27 cellular contexts compared by ENCODE assay signal in the genomic region with DNA sequence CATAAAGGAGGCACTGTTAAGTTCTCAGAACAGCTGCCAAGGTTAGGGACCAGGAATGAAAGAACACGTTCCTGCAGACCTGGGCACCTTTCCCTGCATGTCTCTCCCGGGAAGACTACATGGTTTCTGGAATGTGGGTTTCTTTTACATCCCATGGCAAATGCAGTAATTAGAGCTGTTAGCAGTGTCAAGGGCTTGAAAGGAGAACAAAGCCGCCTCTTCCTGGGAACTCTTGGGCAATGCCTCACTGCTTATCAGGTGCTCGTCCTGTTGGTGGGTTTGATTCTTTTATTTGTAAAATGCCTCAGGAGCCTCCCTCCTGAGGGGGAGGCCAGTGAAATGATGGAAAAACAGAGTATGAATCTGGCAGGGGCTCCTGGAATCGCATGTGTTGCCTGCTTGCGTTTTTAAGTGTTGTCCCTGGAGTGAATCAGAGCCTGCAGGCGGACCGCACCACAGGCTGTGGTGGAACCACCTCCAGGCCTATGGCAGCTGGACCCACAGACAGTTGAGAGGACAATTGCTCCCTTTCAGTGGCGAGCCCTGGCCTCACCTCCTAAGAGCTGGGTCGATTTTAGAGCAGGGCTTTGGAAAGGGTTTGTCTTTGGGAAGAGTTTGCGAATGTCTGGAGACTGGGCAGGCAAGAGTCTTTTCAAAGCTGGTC. TPM values are rescaled to one million over a fixed set of nuclear protein-coding genes. Genes with fewer than 3 reads are reported as not detected.
DNase-seq lines count a peak whose midpoint lies in the region; TF ChIP-seq lines count a peak whose summit lies in the region.
"Had no signal": no experiment of that assay in that cellular context is flagged by ENCODE, and none has a peak within 500 bp of the region (broad histone marks: within the 10 kb centered on the region; RNA-seq: fewer than 3 reads in every experiment).

No MANE protein-coding gene starts in this region.

- no peaks in the 10 kb centered on the region for H3K36me3 Mint-ChIP-seq in activated CD4-positive, alpha-beta memory T cell treated with anti-CD3 and anti-CD28 coated beads, Interleukin-2, amount 10 ng/mL, durations not matched to agents 7 days and 5 days (ENCODE audit: low read depth)

- H4K91ac ChIP-seq in trophoblast cell (ENCODE audit: low read depth, low read length) = no peak overlapping the region

- peak overlapping the region; percentile 53 for H3K14ac ChIP-seq in trophoblast cell (ENCODE audit: low read length)

- no CpG with 5 or more reads among the region's 11 CpGs for WGBS in trophoblast cell (ENCODE audit: extremely low coverage, insufficient coverage, insufficient read length)

- no peak overlapping the region for H3K4ac ChIP-seq in trophoblast cell (ENCODE audit: low read depth, low read length)

- H4K8ac ChIP-seq in trophoblast cell (ENCODE audit: low read depth, low read length) = no peak overlapping the region

- no peak overlapping the region for H3K9ac ChIP-seq in trophoblast cell (ENCODE audit: low read length)

- peak overlapping the region; percentile 41 for H2BK120ac ChIP-seq in trophoblast cell (ENCODE audit: insufficient read depth, low read length, poor library complexity)

- H3K4me3 ChIP-seq in fibroblast of the aortic adventitia (ENCODE audit: low read depth, low read length) (no peak overlapping the region), trophoblast cell (ENCODE audit: low read depth, low read length) (no peak overlapping the region)
- H3K4me3 ChIP-seq: adrenal gland, Peyer's patch had no signal

- CTCF ChIA-PET in activated CD4-positive, alpha-beta memory T cell treated with anti-CD3 and anti-CD28 coated beads, Interleukin-2, amount 10 ng/mL, durations not matched to agents 7 days and 5 days (lab: Charles Lee) = no interaction called here

- H3K27me3 Mint-ChIP-seq in activated CD4-positive, alpha-beta memory T cell treated with anti-CD3 and anti-CD28 coated beads, Interleukin-2, amount 10 ng/mL, durations not matched to agents 7 days and 5 days = peaks cover 46% of the 10 kb centered on the region

- no peak overlapping the region for H3K23ac ChIP-seq in trophoblast cell (ENCODE audit: low read length)

- H2AK5ac ChIP-seq in trophoblast cell (ENCODE audit: low read length) = no peak overlapping the region

- no peak overlapping the region for H3K18ac ChIP-seq in trophoblast cell (ENCODE audit: low read length)

- H2AFZ ChIP-seq in trophoblast cell (ENCODE audit: insufficient read depth, low read length, poor library complexity) = no peak overlapping the region

- peaks cover 4% of the 10 kb centered on the region for H3K9me3 ChIP-seq in trophoblast cell (ENCODE audit: insufficient read depth, low read depth, low read length)
- H3K9me3 ChIP-seq: adrenal gland, BE2C, Peyer's patch had no signal

- no peak overlapping the region for H3K4me2 ChIP-seq in trophoblast cell (ENCODE audit: low read length)

- H3K4me1 Mint-ChIP-seq in activated CD4-positive, alpha-beta memory T cell treated with anti-CD3 and anti-CD28 coated beads, Interleukin-2, amount 10 ng/mL, durations not matched to agents 7 days and 5 days = peaks cover 5% of the 10 kb centered on the region

- DNase-seq in NCI-H2171 treated with DMSO at 0.1 percent for 48 hours (lab: John Stamatoyannopoulos, UW) = peak; percentile 33
- no peak for DNase-seq in NCI-H2171 (lab: John Stamatoyannopoulos, UW)
- peak; percentile 72 for DNase-seq in RPMI7951 (ENCODE audit: low read depth)
- DNase-seq in fibroblast of the aortic adventitia (ENCODE audit: low read depth) = peak; percentile 22
- DNase-seq in trophoblast cell = no peak
- no peak for DNase-seq in C1 segment of cervical spinal cord (lab: John Stamatoyannopoulos, UW)
- no peak for DNase-seq in activated CD4-positive, alpha-beta memory T cell treated with anti-CD3 and anti-CD28 coated beads, Interleukin-2, amount 10 ng/mL, durations not matched to agents 7 days and 5 days
- DNase-seq in NCI-H1417 (lab: John Stamatoyannopoulos, UW) = no peak
- DNase-seq: activated CD4-positive, alpha-beta T cell treated with anti-CD3 and anti-CD28 coated beads for 36 hours; activated naive CD4-positive, alpha-beta T cell treated with Interleukin-2 at 50 U/mL for 16 hours; activated T-cell treated with anti-CD3 and anti-CD28 coated beads, Interleukin-2, amount 50 U/mL, for 72 hours; BE2C; DND-41; H9; Kasumi-1; NCI-H1048; NCI-H187 treated with DMSO at 0.1 percent for 48 hours; NCI-H446 treated with DMSO at 0.1 percent for 48 hours; nucleus accumbens; small intestine; substantia nigra; T-helper 17 cell had no signal

- peaks cover 3% of the 10 kb centered on the region for H3K79me1 ChIP-seq in trophoblast cell (ENCODE audit: low read length)

- H3K36me3 ChIP-seq in trophoblast cell (ENCODE audit: control insufficient read depth in 1 of 2, insufficient read depth in 2 of 2, low read length in 2 of 2) = no peaks in the 10 kb centered on the region
- H3K36me3 ChIP-seq: adrenal gland, BE2C, Peyer's patch had no signal

- no peaks in the 10 kb centered on the region for H3K79me2 ChIP-seq in trophoblast cell (ENCODE audit: control insufficient read depth, insufficient read depth, low read length, poor library complexity)

- no peaks in the 10 kb centered on the region for H3K9me3 Mint-ChIP-seq in activated CD4-positive, alpha-beta memory T cell treated with anti-CD3 and anti-CD28 coated beads, Interleukin-2, amount 10 ng/mL, durations not matched to agents 7 days and 5 days
- H3K9me3 Mint-ChIP-seq: activated T-cell treated with anti-CD3 and anti-CD28 coated beads, Interleukin-2, amount 50 U/mL, for 72 hours; dendritic cell treated with granulocyte-macrophage colony-stimulating factor and Interleukin-4, amounts not matched to agents 40 ng/mL and 50 ng/mL, for 4 days; H9 had no signal

- no peaks in the 10 kb centered on the region for H3K27me3 ChIP-seq in trophoblast cell (ENCODE audit: insufficient read depth, low read length)
- H3K27me3 ChIP-seq: adrenal gland, BE2C, Peyer's patch had no signal

- H3K4me3 Mint-ChIP-seq in activated CD4-positive, alpha-beta memory T cell treated with anti-CD3 and anti-CD28 coated beads, Interleukin-2, amount 10 ng/mL, durations not matched to agents 7 days and 5 days = no peak overlapping the region
- H3K4me3 Mint-ChIP-seq: activated CD4-positive, alpha-beta T cell treated with anti-CD3 and anti-CD28 coated beads for 36 hours; activated T-cell treated with anti-CD3 and anti-CD28 coated beads, Interleukin-2, amount 50 U/mL, for 72 hours; dendritic cell treated with granulocyte-macrophage colony-stimulating factor and Interleukin-4, amounts not matched to agents 40 ng/mL and 50 ng/mL, for 4 days; H9; T-helper 17 cell had no signal

- no peak overlapping the region for H4K12ac ChIP-seq in trophoblast cell (ENCODE audit: low read depth, low read length)

- no peak for TF ChIP-seq CTCF in fibroblast of the aortic adventitia (IDR thresholded peaks at IDR 0.05; ENCODE audit: insufficient read depth, low read length)

- POLR2A ChIA-PET in activated CD4-positive, alpha-beta memory T cell treated with anti-CD3 and anti-CD28 coated beads, Interleukin-2, amount 10 ng/mL, durations not matched to agents 7 days and 5 days (lab: Charles Lee) = no interaction called here

- H2BK12ac ChIP-seq in trophoblast cell (ENCODE audit: low read length) = no peak overlapping the region

- H2BK5ac ChIP-seq in trophoblast cell (ENCODE audit: low read depth, low read length, poor library complexity) = no peak overlapping the region

- H3K4me1 ChIP-seq in trophoblast cell (ENCODE audit: control insufficient read depth in 1 of 2, insufficient read depth in 2 of 2, low read length in 2 of 2) = no peaks in the 10 kb centered on the region
- H3K4me1 ChIP-seq: BE2C, Peyer's patch had no signal

- no peak overlapping the region for H3K27ac Mint-ChIP-seq in activated CD4-positive, alpha-beta memory T cell treated with anti-CD3 and anti-CD28 coated beads, Interleukin-2, amount 10 ng/mL, durations not matched to agents 7 days and 5 days
- H3K27ac Mint-ChIP-seq: activated CD4-positive, alpha-beta T cell treated with anti-CD3 and anti-CD28 coated beads for 36 hours; activated T-cell treated with anti-CD3 and anti-CD28 coated beads, Interleukin-2, amount 50 U/mL, for 72 hours; dendritic cell treated with granulocyte-macrophage colony-stimulating factor and Interleukin-4, amounts not matched to agents 40 ng/mL and 50 ng/mL, for 4 days; H9; T-helper 17 cell had no signal

- H3K27ac ChIP-seq in trophoblast cell (ENCODE audit: low read depth, low read length) = no peak overlapping the region
- H3K27ac ChIP-seq: adrenal gland, Peyer's patch had no signal

RNA-seq across cellular contexts. Expression of a gene that starts 0.8 kb away (rescaled TPM):
- total RNA-seq in RPMI7951 (2014; rRNA removed; shearing (Covaris generic)) = not detected in 2 replicates
- not detected in 2 replicates for total RNA-seq in fibroblast of the aortic adventitia (ENCODE audit: low replicate concordance)
- not detected in 2 replicates for polyA plus RNA-seq in trophoblast cell (2013)
- total RNA-seq in activated CD4-positive, alpha-beta memory T cell treated with anti-CD3 and anti-CD28 coated beads, Interleukin-2, amount 10 ng/mL, durations not matched to agents 7 days and 5 days = not detected
- total RNA-seq: A172; activated CD4-positive, alpha-beta T cell treated with anti-CD3 and anti-CD28 coated beads for 36 hours; activated T-cell treated with anti-CD3 and anti-CD28 coated beads, Interleukin-2, amount 50 U/mL, for 72 hours; H9; Peyer's patch; T-helper 17 cell; ureter had no signal
- polyA plus RNA-seq: small intestine had no signal

RNA-seq across cellular contexts. Expression of a gene that starts 10.4 kb away (rescaled TPM):
- 6.1 and 6.2 TPM in 2 replicates for total RNA-seq in RPMI7951 (2014; rRNA removed; shearing (Covaris generic))
- total RNA-seq in fibroblast of the aortic adventitia (ENCODE audit: low replicate concordance) = 2.5 and 5.7 TPM in 2 replicates
- 23.3 and 23.7 TPM in 2 replicates for polyA plus RNA-seq in trophoblast cell (2013)
- not detected for total RNA-seq in activated CD4-positive, alpha-beta memory T cell treated with anti-CD3 and anti-CD28 coated beads, Interleukin-2, amount 10 ng/mL, durations not matched to agents 7 days and 5 days

Comparison
In these comparisons a context has a peak if more than half of its experiments do, and no peak if none do; other contexts are left out.
1. DNase-seq: peak in NCI-H2171 treated with DMSO at 0.1 percent for 48 hours (single experiment), RPMI7951 (single experiment) and fibroblast of the aortic adventitia (single experiment); none in NCI-H2171 (single experiment), trophoblast cell (0 of 2), C1 segment of cervical spinal cord (0 of 14), activated CD4-positive, alpha-beta memory T cell treated with anti-CD3 and anti-CD28 coated beads, Interleukin-2, amount 10 ng/mL, durations not matched to agents 7 days and 5 days (single experiment) and NCI-H1417 (0 of 3).